ENCODE assay signal across 25 cellular contexts in genomic region chr4:99810536-99810935, GRCh38. TPM values are rescaled to one million over a fixed set of nuclear protein-coding genes. Genes with fewer than 3 reads are reported as not detected.
DNase-seq lines count a peak whose midpoint lies in the region; ATAC-seq, FAIRE-seq and TF ChIP-seq lines count a peak whose summit lies in the region.
"Had no signal": no experiment of that assay in that cellular context is flagged by ENCODE, and none has a peak within 500 bp of the region (broad histone marks: within the 10 kb centered on the region; RNA-seq: fewer than 3 reads in every experiment).

No MANE protein-coding gene starts in this region.

- FAIRE-seq in astrocyte (lab: Jason Lieb, UNC), result no peak
- FAIRE-seq: A549, D721Med, G401.6, GM12892, GM19239 had no signal

- H3K36me3 Mint-ChIP-seq in astrocyte (ENCODE audit: low read depth, unreplicated experiment), result no peaks in the 10 kb centered on the region
- no peaks in the 10 kb centered on the region for H3K36me3 Mint-ChIP-seq in stimulated activated memory B cell treated with anti-CD40 and anti-IgM and Interleukin-4, amounts not matched to agents 10 μg/mL and 1 μg/mL and 100 μg/mL, for 72 hours
- H3K36me3 Mint-ChIP-seq: CD14-positive monocyte; CD8-positive, alpha-beta memory T cell had no signal

- no peaks in the 10 kb centered on the region for H3K36me3 ChIP-seq in astrocyte (ENCODE audit: insufficient read depth, low read length)
- H3K36me3 ChIP-seq: BE2C; BLaER1 treated with 17β-estradiol and CSF1 and Interleukin-3, amounts not matched to agents 10 nM and 100 nM had no signal

- H3K9me3 ChIP-seq in astrocyte (ENCODE audit: insufficient read depth, low read depth, low read length), result no peaks in the 10 kb centered on the region
- H3K9me3 ChIP-seq: A549; BE2C; BLaER1 treated with 17β-estradiol and CSF1 and Interleukin-3, amounts not matched to agents 10 nM and 100 nM had no signal

- H3K4me1 Mint-ChIP-seq in astrocyte (ENCODE audit: low read depth, unreplicated experiment), result peaks cover 32% of the 10 kb centered on the region
- peaks cover 52% of the 10 kb centered on the region for H3K4me1 Mint-ChIP-seq in stimulated activated memory B cell treated with anti-CD40 and anti-IgM and Interleukin-4, amounts not matched to agents 10 μg/mL and 1 μg/mL and 100 μg/mL, for 72 hours

- H3K4me3 ChIP-seq in astrocyte (ENCODE audit: insufficient read depth, low read depth, low read length), result no peak overlapping the region
- H3K4me3 ChIP-seq: A549; BLaER1 treated with 17β-estradiol and CSF1 and Interleukin-3, amounts not matched to agents 10 nM and 100 nM; GM23338 had no signal

- peak overlapping the region; percentile 92 for H3K27ac Mint-ChIP-seq in astrocyte (ENCODE audit: unreplicated experiment)
- peak overlapping the region; percentile 71 for H3K27ac Mint-ChIP-seq in stimulated activated memory B cell treated with anti-CD40 and anti-IgM and Interleukin-4, amounts not matched to agents 10 μg/mL and 1 μg/mL and 100 μg/mL, for 72 hours
- H3K27ac Mint-ChIP-seq: CD4-positive, alpha-beta T cell; GM23338; H9 had no signal

- ATAC-seq in stimulated activated memory B cell treated with anti-CD40 and anti-IgM and Interleukin-4, amounts not matched to agents 10 μg/mL and 1 μg/mL and 100 μg/mL, for 72 hours, result no peak
- ATAC-seq: A549, GM23338, HCT116 had no signal

- TF ChIP-seq CTCF in astrocyte (IDR thresholded peaks at IDR 0.05; ENCODE audit: insufficient read depth, low read depth, low read length), result no peak

- no peaks in the 10 kb centered on the region for H3K79me2 ChIP-seq in astrocyte (ENCODE audit: insufficient read depth, low read length)

- no peaks in the 10 kb centered on the region for H3K27me3 Mint-ChIP-seq in astrocyte (ENCODE audit: low read depth, unreplicated experiment)
- H3K27me3 Mint-ChIP-seq in stimulated activated memory B cell treated with anti-CD40 and anti-IgM and Interleukin-4, amounts not matched to agents 10 μg/mL and 1 μg/mL and 100 μg/mL, for 72 hours, result no peaks in the 10 kb centered on the region

- no peaks in the 10 kb centered on the region for H3K9me3 Mint-ChIP-seq in astrocyte (ENCODE audit: unreplicated experiment)
- peaks cover 3% of the 10 kb centered on the region for H3K9me3 Mint-ChIP-seq in stimulated activated memory B cell treated with anti-CD40 and anti-IgM and Interleukin-4, amounts not matched to agents 10 μg/mL and 1 μg/mL and 100 μg/mL, for 72 hours
- H3K9me3 Mint-ChIP-seq: CD14-positive monocyte; CD4-positive, alpha-beta T cell; CD8-positive, alpha-beta memory T cell; GM23338; H9 had no signal

- H2AFZ ChIP-seq in astrocyte (ENCODE audit: low read depth, low read length), result no peak overlapping the region
- H2AFZ ChIP-seq: GM23338 had no signal

- DNase-seq in NCI-H82 (lab: John Stamatoyannopoulos, UW), result peak; percentile 58
- no peak for DNase-seq in NCI-H82 treated with DMSO at 0.1 percent for 48 hours (lab: John Stamatoyannopoulos, UW; ENCODE audit: unreplicated experiment)
- no peak for DNase-seq in astrocyte (ENCODE audit: low read depth)
- DNase-seq in central memory CD4-positive, alpha-beta T cell, result no peak
- DNase-seq in anterior cingulate cortex (lab: John Stamatoyannopoulos, UW), result no peak
- DNase-seq: 8988T; ACHN; AML-193; BE2C; CD4-positive, alpha-beta T cell; CD8-positive, alpha-beta memory T cell; DMS153; DND-41; H9 had no signal

- H4K20me1 ChIP-seq in astrocyte (ENCODE audit: insufficient read depth, low read length), result no peaks in the 10 kb centered on the region
- H4K20me1 ChIP-seq: BLaER1 treated with 17β-estradiol and CSF1 and Interleukin-3, amounts not matched to agents 10 nM and 100 nM had no signal

- H3K27me3 ChIP-seq in astrocyte (ENCODE audit: insufficient read depth, low read length), result peaks cover 4% of the 10 kb centered on the region
- H3K27me3 ChIP-seq: BLaER1 treated with 17β-estradiol and CSF1 and Interleukin-3, amounts not matched to agents 10 nM and 100 nM had no signal

- no peak overlapping the region for H3K27ac ChIP-seq in astrocyte (ENCODE audit: low read depth, low read length)
- H3K27ac ChIP-seq: A549; BLaER1 treated with 17β-estradiol and CSF1 and Interleukin-3, amounts not matched to agents 10 nM and 100 nM had no signal

- no peaks in the 10 kb centered on the region for H3K4me1 ChIP-seq in astrocyte (ENCODE audit: insufficient read depth, low read length)
- H3K4me1 ChIP-seq: A549, BE2C had no signal

- no peak overlapping the region for H3K9ac ChIP-seq in astrocyte (ENCODE audit: low read length)
- H3K9ac ChIP-seq: BLaER1 treated with 17β-estradiol and CSF1 and Interleukin-3, amounts not matched to agents 10 nM and 100 nM had no signal

- H3K4me2 ChIP-seq in astrocyte (ENCODE audit: low read length), result no peak overlapping the region
- H3K4me2 ChIP-seq: A549; BLaER1 treated with 17β-estradiol and CSF1 and Interleukin-3, amounts not matched to agents 10 nM and 100 nM; GM23338 had no signal

- H3K4me3 Mint-ChIP-seq in astrocyte (ENCODE audit: unreplicated experiment), result no peak overlapping the region
- H3K4me3 Mint-ChIP-seq in stimulated activated memory B cell treated with anti-CD40 and anti-IgM and Interleukin-4, amounts not matched to agents 10 μg/mL and 1 μg/mL and 100 μg/mL, for 72 hours, result no peak overlapping the region
- H3K4me3 Mint-ChIP-seq: CD14-positive monocyte; CD4-positive, alpha-beta T cell; CD8-positive, alpha-beta memory T cell; GM23338; H9 had no signal

RNA-seq across cellular contexts. Expression of gene DAPP1, which starts 6.1 kb away (rescaled TPM):
- 0.41 and 0.59 TPM in 2 replicates for total RNA-seq in astrocyte
- total RNA-seq: GM23338, H4, H9 had no signal
